18 cellular contexts compared by ENCODE assay signal in genomic region chr10:63434866-63435854, GRCh38. TPM values are rescaled to one million over a fixed set of nuclear protein-coding genes. Genes with fewer than 3 reads are reported as not detected.
A peak's percentile ranks its signal among the peaks of the same experiment; 100 is the strongest.
DNase-seq lines count a peak whose midpoint lies in the region; ATAC-seq, FAIRE-seq and TF ChIP-seq lines count a peak whose summit lies in the region.
"Had no signal": no experiment of that assay in that cellular context is flagged by ENCODE, and none has a peak within 500 bp of the region (broad histone marks: within the 10 kb centered on the region; RNA-seq: fewer than 3 reads in every experiment).

No MANE protein-coding gene starts in this region.

- TF ChIP-seq CTCF in HFFc6 (IDR thresholded peaks at IDR 0.05), result no peak
- no peak for TF ChIP-seq CTCF in endothelial cell of umbilical vein (IDR thresholded peaks at IDR 0.05; ENCODE audit: extremely low read depth in 1 of 2, insufficient read depth in 1 of 2, low read depth in 1 of 2, low read length in 2 of 2)
- no peak for TF ChIP-seq CTCF in pancreas (IDR thresholded peaks at IDR 0.05)

- peaks cover 13% of the 10 kb centered on the region for H3K36me3 Mint-ChIP-seq in HFFc6 (ENCODE audit: low read depth)

- WGBS in pancreas, 2 donors, result 50 to 60% methylated on average over 13 of the region's 13 CpGs

- no peaks in the 10 kb centered on the region for H3K9me1 ChIP-seq in endothelial cell of umbilical vein (replicated peaks; ENCODE audit: control insufficient read depth, extremely low read depth, insufficient read depth, low read length)

- H3K36me3 ChIP-seq in endothelial cell of umbilical vein (ENCODE audit: control insufficient read depth in 2 of 2, extremely low read depth in 1 of 2, insufficient read depth in 2 of 2, low read length in 2 of 2) (no peaks in the 10 kb centered on the region), pancreas (no peaks in the 10 kb centered on the region)

- peak overlapping the region; percentile 74 for H3K4me2 ChIP-seq in endothelial cell of umbilical vein (ENCODE audit: insufficient read depth, low read length)
- H3K4me2 ChIP-seq: BLaER1 had no signal

- H3K27ac ChIP-seq in endothelial cell of umbilical vein (ENCODE audit: insufficient read depth, low read depth, low read length) (peak overlapping the region; percentile 36), pancreas (peak overlapping the region in 3 of 4 donors; percentile 2 to 30 (median 13))
- H3K27ac ChIP-seq: BLaER1 had no signal

- H3K9me3 Mint-ChIP-seq in HFFc6, result no peaks in the 10 kb centered on the region
- H3K9me3 Mint-ChIP-seq: activated CD4-positive, alpha-beta memory T cell treated with anti-CD3 and anti-CD28 coated beads for 36 hours; activated naive CD8-positive, alpha-beta T cell treated with anti-CD3 and anti-CD28 coated beads, Interleukin-2, amount 10 ng/mL, durations not matched to agents 7 days and 5 days; activated T-cell treated with anti-CD3 and anti-CD28 coated beads, Interleukin-2, amount 50 U/mL, for 4 hours; effector memory CD8-positive, alpha-beta T cell; IgD-negative memory B cell had no signal

- CTCF ChIA-PET in endothelial cell of umbilical vein (lab: Charles Lee), result interaction anchor here (1.0 to 2.1 kb wide), 4 partner anchors 19 to 285 kb away, joined by 3 to 6 read pairs (median 4); no protein-coding TSS in a partner anchor

- no peak overlapping the region for H3K9ac ChIP-seq in endothelial cell of umbilical vein (replicated peaks; ENCODE audit: extremely low read depth, insufficient read depth, low read length)
- H3K9ac ChIP-seq: BLaER1 had no signal

- POLR2A ChIA-PET in endothelial cell of umbilical vein (lab: Charles Lee), result no interaction called here

- peaks cover 2% of the 10 kb centered on the region for H4K20me1 ChIP-seq in endothelial cell of umbilical vein (replicated peaks; ENCODE audit: control insufficient read depth, extremely low read depth, insufficient read depth, low read length)

- H3K27ac Mint-ChIP-seq in HFFc6, result peak overlapping the region; percentile 7; the same call in 1 of the 2 replicates
- H3K27ac Mint-ChIP-seq: activated CD4-positive, alpha-beta memory T cell treated with anti-CD3 and anti-CD28 coated beads for 36 hours; activated naive CD8-positive, alpha-beta T cell treated with anti-CD3 and anti-CD28 coated beads, Interleukin-2, amount 10 ng/mL, durations not matched to agents 7 days and 5 days; effector memory CD8-positive, alpha-beta T cell; IgD-negative memory B cell had no signal

- no peak for TF ChIP-seq POLR2A in endothelial cell of umbilical vein (IDR thresholded peaks at IDR 0.05; ENCODE audit: low read depth, low read length)

- BruUV-seq in endothelial cell of umbilical vein (replicated peaks; lab: Mats Ljungman, UMichigan), result no TSS peak

- H3K4me1 Mint-ChIP-seq in HFFc6 (ENCODE audit: low read depth), result peaks cover 41% of the 10 kb centered on the region

- dilution Hi-C loops in endothelial cell of umbilical vein (cut with MboI; ENCODE audit: extremely low pct_ligation_motif_present, low sequenced_read_pairs), result no loop called here

- ATAC-seq in pancreas, result peak; percentile 33 to 63 (median 53)
- ATAC-seq: activated T-cell treated with anti-CD3 and anti-CD28 coated beads, Interleukin-2, amount 50 U/mL, for 4 hours; effector memory CD8-positive, alpha-beta T cell had no signal

- peaks cover 3% of the 10 kb centered on the region for H3K27me3 Mint-ChIP-seq in HFFc6 (ENCODE audit: insufficient read depth)
- H3K27me3 Mint-ChIP-seq: activated CD4-positive, alpha-beta memory T cell treated with anti-CD3 and anti-CD28 coated beads for 36 hours; activated naive CD8-positive, alpha-beta T cell treated with anti-CD3 and anti-CD28 coated beads, Interleukin-2, amount 10 ng/mL, durations not matched to agents 7 days and 5 days; effector memory CD8-positive, alpha-beta T cell; IgD-negative memory B cell; naive thymus-derived CD8-positive, alpha-beta T cell had no signal

- no peak overlapping the region for H3K4me3 Mint-ChIP-seq in HFFc6
- H3K4me3 Mint-ChIP-seq: activated CD4-positive, alpha-beta memory T cell treated with anti-CD3 and anti-CD28 coated beads for 36 hours; activated naive CD8-positive, alpha-beta T cell treated with anti-CD3 and anti-CD28 coated beads, Interleukin-2, amount 10 ng/mL, durations not matched to agents 7 days and 5 days; activated T-cell treated with anti-CD3 and anti-CD28 coated beads, Interleukin-2, amount 50 U/mL, for 4 hours; effector memory CD8-positive, alpha-beta T cell had no signal

- peaks cover 68% of the 10 kb centered on the region for H3K79me2 ChIP-seq in endothelial cell of umbilical vein (ENCODE audit: control insufficient read depth, insufficient read depth, low read length)

- H3K4me3 ChIP-seq in endothelial cell of umbilical vein (replicated peaks in 1 of 3; ENCODE audit: insufficient read depth in 1 of 3, low read depth in 1 of 3, low read length in 3 of 3) (no peak overlapping the region), pancreas (no peak overlapping the region)
- H3K4me3 ChIP-seq: BLaER1 had no signal

- no peak overlapping the region for H2AFZ ChIP-seq in endothelial cell of umbilical vein (ENCODE audit: low read depth, low read length)

- DNase-seq in ELF-1 (ENCODE audit: low read depth, low spot score) (peak; percentile 32), HFFc6 (no peak), endothelial cell of umbilical vein (ENCODE audit: low read depth, low spot score) (peak; percentile 64), pancreas (no peak), NCI-H2107 (lab: John Stamatoyannopoulos, UW) (no peak)
- no peak for DNase-seq in stimulated activated CD4-positive, alpha-beta T cell treated with anti-CD3 and anti-CD28 coated beads, Interleukin-4, amount 100 ng/mL, for 4 hours
- DNase-seq in effector CD8-positive, alpha-beta T cell (lab: John Stamatoyannopoulos, UW), result no peak
- DNase-seq: activated CD4-positive, alpha-beta memory T cell treated with anti-CD3 and anti-CD28 coated beads for 36 hours; activated naive CD8-positive, alpha-beta T cell treated with anti-CD3 and anti-CD28 coated beads, Interleukin-2, amount 10 ng/mL, durations not matched to agents 7 days and 5 days; activated T-cell treated with anti-CD3 and anti-CD28 coated beads, Interleukin-2, amount 50 U/mL, for 4 hours; central memory CD4-positive, alpha-beta T cell; effector memory CD8-positive, alpha-beta T cell; naive thymus-derived CD8-positive, alpha-beta T cell; NCI-H2081 treated with DMSO at 0.1 percent for 48 hours; NCI-H69; SW 1271 had no signal

- no peak for FAIRE-seq in endothelial cell of umbilical vein (lab: Jason Lieb, UNC)
- no peak for FAIRE-seq in pancreas (lab: Jason Lieb, UNC)

- H3K9me3 ChIP-seq in endothelial cell of umbilical vein (replicated peaks; ENCODE audit: control insufficient read depth, insufficient read depth, low read length) (no peaks in the 10 kb centered on the region), pancreas (no peaks in the 10 kb centered on the region)

- H3K4me1 ChIP-seq in endothelial cell of umbilical vein (ENCODE audit: control insufficient read depth, extremely low read depth, insufficient read depth, low read length) (peaks cover 64% of the 10 kb centered on the region), pancreas (peaks cover 14 to 30% (median 28%) of the 10 kb centered on the region in 3 donors)

- no peaks in the 10 kb centered on the region for H3K27me3 ChIP-seq in endothelial cell of umbilical vein (ENCODE audit: control insufficient read depth in 2 of 2, insufficient read depth in 2 of 2, low read length in 2 of 2)
- H3K27me3 ChIP-seq in pancreas, result no peaks in the 10 kb centered on the region
- H3K27me3 ChIP-seq: BLaER1 had no signal

- intact Hi-C loops in endothelial cell of umbilical vein (cut with micrococcal nuclease) (no loop called here), pancreas (cut with DNase I) (no loop called here)

TF ChIP-seq in endothelial cell of umbilical vein, 7 proteins besides CTCF, POLR2A, EP300 and RAD21:
- TF ChIP-seq JUN (IDR thresholded peaks at IDR 0.05; ENCODE audit: borderline replicate concordance, insufficient read depth, insufficient read length, low read depth) (no peak), EZH2 (IDR thresholded peaks at IDR 0.05; ENCODE audit: borderline replicate concordance, low read depth, low read length, severe bottlenecking) (no peak), GATA2 (IDR thresholded peaks at IDR 0.05; ENCODE audit: insufficient read depth, insufficient read length, low read depth, low read length) (no peak), MYC (IDR thresholded peaks at IDR 0.05; ENCODE audit: low read depth, low read length) (no peak), MAX (IDR thresholded peaks at IDR 0.05; ENCODE audit: insufficient read depth, insufficient read length) (no peak), FOS (IDR thresholded peaks at IDR 0.05; ENCODE audit: borderline replicate concordance, insufficient read depth, low read length) (no peak), POLR2AphosphoS5 (IDR thresholded peaks at IDR 0.05; ENCODE audit: insufficient read depth, low read depth, low read length) (no peak)
TF ChIP-seq in endothelial cell of umbilical vein: peak in this region for 0.

RNA-seq across cellular contexts. Expression of gene JMJD1C, which starts 30.6 kb away (rescaled TPM):
- 10 to 100 TPM; 29.0 to 36.7 (median 32.8) TPM for total RNA-seq in HFFc6 (2021; fragmentation: NEBNext Ultra II Directional; extraction: Animal tissue kit (Norgen Biotek cat#: 25700))
- total RNA-seq in endothelial cell of umbilical vein, result 93.3 and 97.1 TPM in 2 replicates
- 23.9 and 32.1 TPM in 2 replicates for polyA plus RNA-seq in endothelial cell of umbilical vein
- 20.4 and 23.2 TPM in 2 replicates for polyA plus RNA-seq in endothelial cell of umbilical vein (2011; cell fraction: cytosol; rRNA removed)
- polyA plus RNA-seq in endothelial cell of umbilical vein (2011; cell fraction: nucleus; rRNA removed), result 175 and 198 TPM in 2 replicates
- polyA plus RNA-seq in endothelial cell of umbilical vein (2012), result 45.5 and 51.5 TPM in 2 replicates
- 237 and 240 TPM in 2 replicates for polyA minus RNA-seq in endothelial cell of umbilical vein
- polyA minus RNA-seq in endothelial cell of umbilical vein (2011; cell fraction: cytosol; rRNA and poly(A)+ RNA removed), result 19.2 TPM
- polyA minus RNA-seq in endothelial cell of umbilical vein (2011; cell fraction: nucleus; rRNA and poly(A)+ RNA removed), result 547 and 808 TPM in 2 replicates
- 10 to 100 TPM; 26.5 to 56.9 (median 37.2) TPM for total RNA-seq in pancreas
- polyA plus RNA-seq in pancreas, result 10 to 100 TPM; 25.6 to 39.9 TPM

Comparison
In these comparisons a context has a peak if more than half of its experiments do, and no peak if none do; other contexts are left out.
1. DNase-seq: peak in ELF-1 (single experiment) and endothelial cell of umbilical vein (single experiment); none in HFFc6 (single experiment), pancreas (0 of 6), stimulated activated CD4-positive, alpha-beta T cell treated with anti-CD3 and anti-CD28 coated beads, Interleukin-4, amount 100 ng/mL, for 4 hours (0 of 2), NCI-H2107 (single experiment) and effector CD8-positive, alpha-beta T cell (single experiment).